In the genomic region with DNA sequence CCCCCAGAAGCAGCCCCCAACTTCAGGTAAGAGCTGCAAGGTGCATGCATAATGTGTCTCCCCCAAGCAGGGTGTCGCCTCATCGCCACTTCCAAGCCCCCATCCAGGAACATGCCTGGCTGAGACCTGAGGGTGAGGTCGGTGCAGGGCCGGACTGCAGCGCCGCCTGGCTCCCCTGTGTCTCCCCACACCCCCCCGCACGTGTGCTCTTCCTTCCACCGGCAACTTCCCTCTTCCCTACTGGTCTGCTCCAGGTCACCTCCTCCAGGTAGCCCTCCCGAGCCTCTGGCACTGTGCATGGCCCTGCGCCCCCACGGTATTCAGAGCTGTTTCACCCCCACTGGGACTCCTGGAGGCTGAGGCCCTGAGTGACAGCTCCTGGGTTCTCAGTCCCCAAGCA, we compare ENCODE assay signal across 17 cellular contexts. TPM values are rescaled to one million over a fixed set of nuclear protein-coding genes. Genes with fewer than 3 reads are reported as not detected.
A peak's percentile ranks its signal among the peaks of the same experiment; 100 is the strongest.
DNase-seq lines count a peak whose midpoint lies in the region; ATAC-seq and TF ChIP-seq lines count a peak whose summit lies in the region.
"Had no signal": no experiment of that assay in that cellular context is flagged by ENCODE, and none has a peak within 500 bp of the region (broad histone marks: within the 10 kb centered on the region; RNA-seq: fewer than 3 reads in every experiment).

No MANE protein-coding gene starts in this region.

- H3K9me3 Mint-ChIP-seq in chondrocyte (ENCODE audit: low read depth), result no peaks in the 10 kb centered on the region
- H3K9me3 Mint-ChIP-seq in osteocyte (ENCODE audit: unreplicated experiment), result no peaks in the 10 kb centered on the region
- H3K9me3 Mint-ChIP-seq: CD8-positive, alpha-beta memory T cell; IgD-negative memory B cell had no signal

- no peaks in the 10 kb centered on the region for H3K9me3 ChIP-seq in BLaER1
- H3K9me3 ChIP-seq: BE2C, Caco-2 had no signal

- H3K27me3 ChIP-seq in BLaER1, result peaks cover 32% of the 10 kb centered on the region
- H3K27me3 ChIP-seq: BE2C had no signal

- H3K4me1 Mint-ChIP-seq in chondrocyte (ENCODE audit: low read depth) (peaks cover 66% of the 10 kb centered on the region), osteocyte (ENCODE audit: unreplicated experiment) (peaks cover 60% of the 10 kb centered on the region)
- H3K4me1 Mint-ChIP-seq: IgD-negative memory B cell had no signal

- peaks cover 95% of the 10 kb centered on the region for H3K4me1 ChIP-seq in BLaER1

- ATAC-seq in HG03039 (IDR thresholded peaks at IDR 0.05; ENCODE audit: unreplicated experiment) (no peak), HG02852 (IDR thresholded peaks at IDR 0.05; ENCODE audit: unreplicated experiment) (no peak)
- ATAC-seq: GM12878, HCT116 had no signal

- H3K9ac ChIP-seq in BLaER1, result peak overlapping the region; percentile 73

- H3K36me3 Mint-ChIP-seq in chondrocyte (ENCODE audit: low read depth), result peaks cover 1% of the 10 kb centered on the region
- H3K36me3 Mint-ChIP-seq in osteocyte (ENCODE audit: unreplicated experiment), result no peaks in the 10 kb centered on the region
- H3K36me3 Mint-ChIP-seq: CD8-positive, alpha-beta memory T cell; IgD-negative memory B cell had no signal

- no peak overlapping the region for H3K4me3 ChIP-seq in BLaER1
- H3K4me3 ChIP-seq: GM12878 had no signal

- peak overlapping the region; percentile 84 for H3K4me2 ChIP-seq in BLaER1

- DNase-seq in RWPE1 (ENCODE audit: low spot score) (no peak), chondrocyte (ENCODE audit: low spot score) (no peak), osteocyte (ENCODE audit: extremely low spot score, unreplicated experiment) (no peak), EL (no peak)
- DNase-seq: BE2C; Caco-2; CD8-positive, alpha-beta memory T cell had no signal

- POLR2A ChIA-PET in RWPE1 (lab: Yijun Ruan, JAX; ENCODE audit: low non-redundant PET), result no interaction called here

- peaks cover 11% of the 10 kb centered on the region; the same call in 1 of the 2 replicates for H4K20me1 ChIP-seq in BLaER1

- no peak for TF ChIP-seq CTCF in RWPE1 (conservative IDR thresholded peaks at IDR 0.05; ENCODE audit: low read depth)
- TF ChIP-seq CTCF in chondrocyte (IDR thresholded peaks at IDR 0.05), result no peak
- TF ChIP-seq CTCF in osteocyte (IDR thresholded peaks at IDR 0.05), result no peak

- no peaks in the 10 kb centered on the region for H3K27me3 Mint-ChIP-seq in chondrocyte (ENCODE audit: low read depth)
- H3K27me3 Mint-ChIP-seq in osteocyte (ENCODE audit: unreplicated experiment), result no peaks in the 10 kb centered on the region

- CTCF ChIA-PET in RWPE1 (lab: Yijun Ruan, JAX), result interaction anchor here (0.5 to 0.9 kb wide), 2 partner anchors 15 to 22 kb away, joined by 4 read pairs; partner anchors contain the start of gene HAUS7

- H3K36me3 ChIP-seq in BLaER1, result no peaks in the 10 kb centered on the region
- H3K36me3 ChIP-seq: BE2C had no signal

- H3K4me3 Mint-ChIP-seq in chondrocyte (ENCODE audit: unreplicated experiment) (no peak overlapping the region), osteocyte (ENCODE audit: unreplicated experiment) (no peak overlapping the region)
- H3K4me3 Mint-ChIP-seq: CD8-positive, alpha-beta memory T cell; IgD-negative memory B cell had no signal

- peak overlapping the region; percentile 49 for H3K27ac Mint-ChIP-seq in chondrocyte (ENCODE audit: unreplicated experiment)
- peak overlapping the region; percentile 68 for H3K27ac Mint-ChIP-seq in osteocyte (ENCODE audit: unreplicated experiment)
- H3K27ac Mint-ChIP-seq: CD8-positive, alpha-beta memory T cell; IgD-negative memory B cell had no signal

- peak overlapping the region; percentile 90 for H3K27ac ChIP-seq in BLaER1
- peak overlapping the region; percentile 92 for H3K27ac ChIP-seq in RWPE1

RNA-seq across cellular contexts. Expression of gene BGN, which starts 2.2 kb away (rescaled TPM):
- total RNA-seq in chondrocyte, result 1,195 to 2,668 TPM (median 2,632 TPM) in 3 replicates
- 1,581 and 1,633 TPM in 2 replicates for total RNA-seq in osteocyte
- total RNA-seq: CD8-positive, alpha-beta memory T cell; G401; H4 had no signal

RNA-seq across cellular contexts. Expression of gene HAUS7, which starts 22.2 kb away (rescaled TPM):
- total RNA-seq in chondrocyte (31.3 to 43.6 TPM (median 32.3 TPM) in 3 replicates), osteocyte (55.7 and 60.3 TPM in 2 replicates)

RNA-seq across cellular contexts. Expression of gene ATP2B3, which starts 24.9 kb away (rescaled TPM):
- total RNA-seq in chondrocyte (0.17 to 0.46 TPM (median 0.37 TPM) in 3 replicates), osteocyte (0.21 and 0.39 TPM in 2 replicates)
- total RNA-seq: Caco-2; CD8-positive, alpha-beta memory T cell; Daoy; G401; GM12878; H4; HT-29 had no signal

RNA-seq across cellular contexts. Expression of gene TREX2, which starts 46.7 kb away (rescaled TPM):
- total RNA-seq in chondrocyte (0.80 to 1.6 TPM (median 1.6 TPM) in 3 replicates), osteocyte (2.5 TPM in 2 replicates)
- total RNA-seq: G401 had no signal
